26 cellular contexts compared by ENCODE assay signal in genomic region chr7:104657134-104657533, GRCh38.
"Had no signal": no experiment of that assay in that cellular context is flagged by ENCODE, and none has a peak within 500 bp of the region (broad histone marks: within the 10 kb centered on the region; RNA-seq: fewer than 3 reads in every experiment).

No MANE protein-coding gene starts in this region.

- DNase-seq: stimulated activated CD4-positive, alpha-beta T cell treated with anti-CD3 and anti-CD28 coated beads, Interleukin-2, amount 100 ng/mL, for 48 hours; stimulated activated CD4-positive, alpha-beta T cell treated with anti-CD3 and anti-CD28 coated beads, Interleukin-4, amount 100 ng/mL, for 1 hour; stimulated activated CD4-positive, alpha-beta T cell treated with anti-CD3 and anti-CD28 coated beads, Interleukin-4, amount 100 ng/mL, for 24 hours; stimulated activated CD4-positive, alpha-beta T cell treated with anti-CD3 and anti-CD28 coated beads, Interleukin-4, amount 100 ng/mL, for 4 hours; stimulated activated CD8-positive, alpha-beta memory T cell treated with anti-CD3 and anti-CD28 coated beads, Interleukin-4, amount 100 ng/mL, for 48 hours; stimulated activated naive B cell treated with anti-CD40 and anti-IgM and Interleukin-4, amounts not matched to agents 10 μg/mL and 1 μg/mL and 100 μg/mL, for 72 hours; stimulated activated naive CD4-positive, alpha-beta T cell; stimulated activated naive CD4-positive, alpha-beta T cell treated with Interleukin-2 at 50 U/mL for 16 hours; stimulated activated naive CD8-positive, alpha-beta T cell treated with anti-CD3 and anti-CD28 coated beads, Interleukin-15, amount 100 ng/mL, for 72 hours; stimulated activated naive CD8-positive, alpha-beta T cell treated with anti-CD3 and anti-CD28 coated beads, Interleukin-15, Interleukin-2, amounts not matched to agents 100 U/mL and 50 U/mL, for 24 hours; stomach; substantia nigra; testis; thyroid gland; tibial artery; transverse colon; trophoblast cell; upper lobe of left lung; upper lobe of right lung; uterus had no signal

- H3K9me3 ChIP-seq: stomach, suprapubic skin, testis, thoracic aorta, thyroid gland, tibial artery, tibial nerve, transverse colon, upper lobe of left lung, upper lobe of right lung, uterus, vagina had no signal

- H3K4me1 ChIP-seq: suprapubic skin, thyroid gland, tibial artery, tibial nerve, transverse colon, upper lobe of left lung, upper lobe of right lung, uterus, vagina had no signal

- ATAC-seq: stimulated activated effector memory CD8-positive, alpha-beta T cell treated with anti-CD3 and anti-CD28 coated beads, Interleukin-12 subunit alpha, Interleukin-12 subunit beta, amount 100 ng/mL, for 72 hours; stimulated activated memory B cell treated with anti-CD40 and anti-IgM and Interleukin-4, amounts not matched to agents 10 μg/mL and 1 μg/mL and 100 μg/mL, for 72 hours; stimulated activated naive B cell treated with anti-CD40 and anti-IgM and Interleukin-4, amounts not matched to agents 10 μg/mL and 1 μg/mL and 100 μg/mL, for 72 hours; stimulated activated naive CD8-positive, alpha-beta T cell treated with anti-CD3 and anti-CD28 coated beads, Interleukin-15, amount 100 ng/mL, for 72 hours; stimulated activated naive CD8-positive, alpha-beta T cell treated with anti-CD3 and anti-CD28 coated beads, Interleukin-15, Interleukin-2, amounts not matched to agents 100 U/mL and 50 U/mL, for 24 hours; upper lobe of right lung had no signal

- H3K27me3 ChIP-seq: stomach, suprapubic skin, testis, thyroid gland, tibial artery, tibial nerve, transverse colon, upper lobe of left lung, upper lobe of right lung, uterus, vagina had no signal

- H3K27ac ChIP-seq: stomach, suprapubic skin, testis, thoracic aorta, thyroid gland, tibial artery, tibial nerve, transverse colon, upper lobe of left lung, upper lobe of right lung, uterus, vagina had no signal

- H3K4me3 ChIP-seq: stomach, suprapubic skin, testis, thoracic aorta, thyroid gland, tibial artery, tibial nerve, transverse colon, upper lobe of left lung, upper lobe of right lung, uterus, vagina had no signal

- H3K36me3 ChIP-seq: stomach, suprapubic skin, thoracic aorta, thyroid gland, tibial artery, tibial nerve, transverse colon, upper lobe of left lung, upper lobe of right lung, uterus, vagina had no signal
